Comparison of ENCODE assay signal across 23 cellular contexts in the genomic region with DNA sequence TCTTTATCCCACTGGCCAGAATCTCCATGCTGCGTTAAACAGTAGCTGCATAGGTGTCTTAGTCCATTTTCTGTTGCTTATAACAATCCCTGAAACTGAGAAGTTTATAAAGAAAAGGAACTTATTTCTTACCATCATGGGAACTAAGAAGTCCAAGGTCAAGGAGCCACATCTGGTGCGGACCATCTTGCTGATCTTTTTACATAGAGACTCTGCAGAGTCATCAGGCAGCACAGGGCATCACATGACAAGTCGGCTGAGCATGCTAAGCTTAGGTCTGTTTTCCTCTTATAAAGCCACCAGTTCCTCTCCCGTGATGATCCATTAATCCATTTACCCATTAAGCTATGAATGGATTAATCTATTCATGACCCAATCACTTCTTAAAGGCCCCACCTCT. TPM values are rescaled to one million over a fixed set of nuclear protein-coding genes. Genes with fewer than 3 reads are reported as not detected.
DNase-seq lines count a peak whose midpoint lies in the region; TF ChIP-seq lines count a peak whose summit lies in the region.
"Had no signal": no experiment of that assay in that cellular context is flagged by ENCODE, and none has a peak within 500 bp of the region (broad histone marks: within the 10 kb centered on the region; RNA-seq: fewer than 3 reads in every experiment).

No MANE protein-coding gene starts in this region.

- DNase-seq in NCI-H510A treated with DMSO at 0.1 percent for 48 hours (lab: John Stamatoyannopoulos, UW) (peak; percentile 36), NCI-H510A (lab: John Stamatoyannopoulos, UW) (no peak), iris pigment epithelial cell (ENCODE audit: low read depth) (peak; percentile 18), chondrocyte (ENCODE audit: low spot score) (no peak), H4 (ENCODE audit: low spot score) (no peak), sigmoid colon (no peak)
- DNase-seq: 8988T; activated CD4-positive, alpha-beta T cell treated with anti-CD3 and anti-CD28 coated beads for 48 hours; activated naive CD4-positive, alpha-beta T cell; activated T-cell treated with anti-CD3 and anti-CD28 coated beads, Interleukin-2, amount 50 U/mL, for 24 hours; CD4-positive, CD25-positive, alpha-beta regulatory T cell; cortex of kidney; DMS 273 treated with DMSO at 0.1 percent for 48 hours; naive thymus-derived CD8-positive, alpha-beta T cell; NCI-H1436 treated with DMSO at 0.1 percent for 48 hours; NCI-H526 treated with DMSO at 0.1 percent for 48 hours; SK-N-SH; stimulated activated naive CD8-positive, alpha-beta T cell treated with anti-CD3 and anti-CD28 coated beads, Interleukin-15, Interleukin-2, amounts not matched to agents 100 U/mL and 50 U/mL, for 24 hours; T-helper 17 cell had no signal

- H3K9ac ChIP-seq in skeletal muscle tissue (ENCODE audit: low read depth in 1 of 3, low read length in 3 of 3), result no peak overlapping the region
- H3K9ac ChIP-seq: SK-N-SH had no signal

- peaks cover 0 to 3% (median 0%) of the 10 kb centered on the region in 5 experiments for H3K9me3 Mint-ChIP-seq in brain
- H3K9me3 Mint-ChIP-seq in chondrocyte (ENCODE audit: low read depth), result peaks cover 5% of the 10 kb centered on the region
- H3K9me3 Mint-ChIP-seq: activated T-cell treated with anti-CD3 and anti-CD28 coated beads, Interleukin-2, amount 50 U/mL, for 24 hours had no signal

- H3K27ac ChIP-seq in skeletal muscle tissue (ENCODE audit: low read depth, low read length) (peak overlapping the region; percentile 5), sigmoid colon (no peak overlapping the region)
- H3K27ac ChIP-seq: RWPE1, tibial artery had no signal

- no peaks in the 10 kb centered on the region for H3K36me3 ChIP-seq in skeletal muscle tissue (ENCODE audit: control insufficient read depth in 3 of 3, insufficient read depth in 3 of 3, low read length in 3 of 3)
- no peaks in the 10 kb centered on the region for H3K36me3 ChIP-seq in sigmoid colon
- H3K36me3 ChIP-seq: tibial artery had no signal

- WGBS in sigmoid colon, 2 donors, result 62 to 79% methylated on average over 4 of the region's 4 CpGs

- no peaks in the 10 kb centered on the region for H3K27me3 Mint-ChIP-seq in brain
- peaks cover 2% of the 10 kb centered on the region for H3K27me3 Mint-ChIP-seq in chondrocyte (ENCODE audit: low read depth)

- H3K4me1 Mint-ChIP-seq in brain, result peaks cover 35% of the 10 kb centered on the region
- H3K4me1 Mint-ChIP-seq in chondrocyte (ENCODE audit: low read depth), result peaks cover 22% of the 10 kb centered on the region
- H3K4me1 Mint-ChIP-seq: CD4-positive, CD25-positive, alpha-beta regulatory T cell; naive thymus-derived CD8-positive, alpha-beta T cell; T-helper 17 cell had no signal

- no peaks in the 10 kb centered on the region for H3K9me3 ChIP-seq in skeletal muscle tissue (ENCODE audit: control insufficient read depth in 3 of 3, low read length in 3 of 3)
- no peaks in the 10 kb centered on the region for H3K9me3 ChIP-seq in sigmoid colon
- H3K9me3 ChIP-seq: SK-N-SH, tibial artery had no signal

- H3K4me3 Mint-ChIP-seq in brain (peak overlapping the region in 1 of 5 experiments; percentile 61), chondrocyte (ENCODE audit: unreplicated experiment) (no peak overlapping the region)
- H3K4me3 Mint-ChIP-seq: activated T-cell treated with anti-CD3 and anti-CD28 coated beads, Interleukin-2, amount 50 U/mL, for 24 hours; CD4-positive, CD25-positive, alpha-beta regulatory T cell; naive thymus-derived CD8-positive, alpha-beta T cell; T-helper 17 cell had no signal

- H3K36me3 Mint-ChIP-seq in brain, result no peaks in the 10 kb centered on the region
- H3K36me3 Mint-ChIP-seq in chondrocyte (ENCODE audit: low read depth), result no peaks in the 10 kb centered on the region
- H3K36me3 Mint-ChIP-seq: CD4-positive, CD25-positive, alpha-beta regulatory T cell had no signal

- no peak for TF ChIP-seq EP300 in sigmoid colon (IDR thresholded peaks at IDR 0.05)

- TF ChIP-seq CTCF in brain (conservative IDR thresholded peaks at IDR 0.05) (no peak), chondrocyte (IDR thresholded peaks at IDR 0.05) (no peak), sigmoid colon (IDR thresholded peaks at IDR 0.05) (no peak)

- TF ChIP-seq POLR2A in sigmoid colon (IDR thresholded peaks at IDR 0.05), result no peak

- H3K27ac Mint-ChIP-seq in brain, result peak overlapping the region in 3 of 5 experiments; percentile 22 to 84 (median 43)
- H3K27ac Mint-ChIP-seq in chondrocyte (ENCODE audit: unreplicated experiment), result no peak overlapping the region
- H3K27ac Mint-ChIP-seq: activated T-cell treated with anti-CD3 and anti-CD28 coated beads, Interleukin-2, amount 50 U/mL, for 24 hours; CD4-positive, CD25-positive, alpha-beta regulatory T cell; naive thymus-derived CD8-positive, alpha-beta T cell; T-helper 17 cell had no signal

- H3K4me3 ChIP-seq in skeletal muscle tissue (ENCODE audit: low read length in 3 of 3) (no peak overlapping the region), sigmoid colon (no peak overlapping the region)
- H3K4me3 ChIP-seq: tibial artery had no signal

- intact Hi-C loops in sigmoid colon (cut with DNase I), result no loop called here

- H3K27me3 ChIP-seq in skeletal muscle tissue (ENCODE audit: control insufficient read depth in 3 of 3, insufficient read depth in 3 of 3, low read length in 3 of 3) (no peaks in the 10 kb centered on the region), sigmoid colon (no peaks in the 10 kb centered on the region)
- H3K27me3 ChIP-seq: tibial artery had no signal

- no peaks in the 10 kb centered on the region for H3K4me1 ChIP-seq in skeletal muscle tissue (ENCODE audit: control insufficient read depth in 3 of 3, insufficient read depth in 3 of 3, low read length in 3 of 3)
- peaks cover 0 to 7% (median 0%) of the 10 kb centered on the region in 4 donors for H3K4me1 ChIP-seq in sigmoid colon

RNA-seq across cellular contexts. Expression of a gene that starts 22.4 kb away (rescaled TPM):
- polyA plus RNA-seq in brain (ENCODE audit: insufficient read depth, low read depth, low replicate concordance) (17.9 TPM), sigmoid colon (10 to 100 TPM in 1 of 3 donors, 1 to 10 TPM in 2; 8.1 to 19.8 (median 9.5) TPM)
- total RNA-seq in skeletal muscle tissue (8.4 TPM), chondrocyte (11.0 to 24.0 TPM (median 21.9 TPM) in 3 replicates), sigmoid colon (10 to 100 TPM in 1 of 4 donors, 1 to 10 TPM in 3; 5.3 to 38.9 (median 6.1) TPM)
- 0.06 and 0.14 TPM in 2 replicates for total RNA-seq in H4 (2014; rRNA removed; shearing (Covaris generic))

Comparison
In these comparisons a context has a peak if more than half of its experiments do, and no peak if none do; other contexts are left out.
1. DNase-seq: peak in NCI-H510A treated with DMSO at 0.1 percent for 48 hours (single experiment) and iris pigment epithelial cell (single experiment); none in NCI-H510A (single experiment), chondrocyte (single experiment), H4 (single experiment) and sigmoid colon (single experiment).